Comparison of ENCODE assay signal across 2 cellular contexts in the genomic region with DNA sequence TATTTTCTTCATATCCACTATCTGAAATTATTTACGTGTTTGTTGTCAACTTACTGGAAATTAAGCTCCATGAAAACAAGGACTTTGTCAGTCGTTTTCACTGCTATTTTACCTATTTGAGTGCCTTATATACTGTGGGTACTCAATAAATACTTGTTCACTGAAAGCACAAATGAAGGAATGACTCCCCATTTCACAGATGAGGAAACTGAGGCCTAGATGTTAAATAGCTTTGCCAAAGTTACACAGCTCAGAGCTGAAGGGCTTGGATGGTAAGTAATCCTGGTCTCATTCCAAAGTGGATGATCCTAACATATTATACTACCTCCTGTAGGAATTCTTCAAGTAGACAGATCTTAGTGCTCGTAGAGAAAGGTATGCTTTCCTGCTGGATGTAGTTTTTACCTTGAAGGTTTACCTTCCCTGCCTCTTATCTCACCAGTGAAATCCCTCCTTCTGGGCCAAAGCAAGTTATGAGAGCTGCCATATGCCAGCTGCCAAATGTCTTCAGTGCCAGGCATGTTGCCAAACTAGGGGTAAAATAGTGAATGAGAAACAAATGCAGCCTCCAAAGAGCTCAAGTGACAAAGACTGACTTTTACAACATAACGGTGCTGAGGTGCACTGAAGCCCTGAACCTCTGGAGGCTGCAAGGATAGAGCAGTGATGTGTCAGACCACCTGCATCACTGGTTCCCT.
TF ChIP-seq lines count a peak whose summit lies in the region.

No MANE protein-coding gene starts in this region.

TF ChIP-seq in SK-N-SH treated with all-trans-retinoic acid at 6 μM for 48 hours, 23 proteins besides CTCF, POLR2A, EP300 and RAD21 (continued from another document):
- TF ChIP-seq, protein P1, sequence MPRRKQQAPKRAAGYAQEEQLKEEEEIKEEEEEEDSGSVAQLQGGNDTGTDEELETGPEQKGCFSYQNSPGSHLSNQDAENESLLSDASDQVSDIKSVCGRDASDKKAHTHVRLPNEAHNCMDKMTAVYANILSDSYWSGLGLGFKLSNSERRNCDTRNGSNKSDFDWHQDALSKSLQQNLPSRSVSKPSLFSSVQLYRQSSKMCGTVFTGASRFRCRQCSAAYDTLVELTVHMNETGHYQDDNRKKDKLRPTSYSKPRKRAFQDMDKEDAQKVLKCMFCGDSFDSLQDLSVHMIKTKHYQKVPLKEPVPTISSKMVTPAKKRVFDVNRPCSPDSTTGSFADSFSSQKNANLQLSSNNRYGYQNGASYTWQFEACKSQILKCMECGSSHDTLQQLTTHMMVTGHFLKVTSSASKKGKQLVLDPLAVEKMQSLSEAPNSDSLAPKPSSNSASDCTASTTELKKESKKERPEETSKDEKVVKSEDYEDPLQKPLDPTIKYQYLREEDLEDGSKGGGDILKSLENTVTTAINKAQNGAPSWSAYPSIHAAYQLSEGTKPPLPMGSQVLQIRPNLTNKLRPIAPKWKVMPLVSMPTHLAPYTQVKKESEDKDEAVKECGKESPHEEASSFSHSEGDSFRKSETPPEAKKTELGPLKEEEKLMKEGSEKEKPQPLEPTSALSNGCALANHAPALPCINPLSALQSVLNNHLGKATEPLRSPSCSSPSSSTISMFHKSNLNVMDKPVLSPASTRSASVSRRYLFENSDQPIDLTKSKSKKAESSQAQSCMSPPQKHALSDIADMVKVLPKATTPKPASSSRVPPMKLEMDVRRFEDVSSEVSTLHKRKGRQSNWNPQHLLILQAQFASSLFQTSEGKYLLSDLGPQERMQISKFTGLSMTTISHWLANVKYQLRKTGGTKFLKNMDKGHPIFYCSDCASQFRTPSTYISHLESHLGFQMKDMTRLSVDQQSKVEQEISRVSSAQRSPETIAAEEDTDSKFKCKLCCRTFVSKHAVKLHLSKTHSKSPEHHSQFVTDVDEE (CRISPR knock-in tag; IDR thresholded peaks at IDR 0.05) = no peak
- no peak for TF ChIP-seq ZNF70 (CRISPR knock-in tag; IDR thresholded peaks at IDR 0.05)

TF ChIP-seq in WTC11, 78 proteins besides CTCF, POLR2A, EP300 and RAD21 (continued from another document):
- TF ChIP-seq, protein P2, sequence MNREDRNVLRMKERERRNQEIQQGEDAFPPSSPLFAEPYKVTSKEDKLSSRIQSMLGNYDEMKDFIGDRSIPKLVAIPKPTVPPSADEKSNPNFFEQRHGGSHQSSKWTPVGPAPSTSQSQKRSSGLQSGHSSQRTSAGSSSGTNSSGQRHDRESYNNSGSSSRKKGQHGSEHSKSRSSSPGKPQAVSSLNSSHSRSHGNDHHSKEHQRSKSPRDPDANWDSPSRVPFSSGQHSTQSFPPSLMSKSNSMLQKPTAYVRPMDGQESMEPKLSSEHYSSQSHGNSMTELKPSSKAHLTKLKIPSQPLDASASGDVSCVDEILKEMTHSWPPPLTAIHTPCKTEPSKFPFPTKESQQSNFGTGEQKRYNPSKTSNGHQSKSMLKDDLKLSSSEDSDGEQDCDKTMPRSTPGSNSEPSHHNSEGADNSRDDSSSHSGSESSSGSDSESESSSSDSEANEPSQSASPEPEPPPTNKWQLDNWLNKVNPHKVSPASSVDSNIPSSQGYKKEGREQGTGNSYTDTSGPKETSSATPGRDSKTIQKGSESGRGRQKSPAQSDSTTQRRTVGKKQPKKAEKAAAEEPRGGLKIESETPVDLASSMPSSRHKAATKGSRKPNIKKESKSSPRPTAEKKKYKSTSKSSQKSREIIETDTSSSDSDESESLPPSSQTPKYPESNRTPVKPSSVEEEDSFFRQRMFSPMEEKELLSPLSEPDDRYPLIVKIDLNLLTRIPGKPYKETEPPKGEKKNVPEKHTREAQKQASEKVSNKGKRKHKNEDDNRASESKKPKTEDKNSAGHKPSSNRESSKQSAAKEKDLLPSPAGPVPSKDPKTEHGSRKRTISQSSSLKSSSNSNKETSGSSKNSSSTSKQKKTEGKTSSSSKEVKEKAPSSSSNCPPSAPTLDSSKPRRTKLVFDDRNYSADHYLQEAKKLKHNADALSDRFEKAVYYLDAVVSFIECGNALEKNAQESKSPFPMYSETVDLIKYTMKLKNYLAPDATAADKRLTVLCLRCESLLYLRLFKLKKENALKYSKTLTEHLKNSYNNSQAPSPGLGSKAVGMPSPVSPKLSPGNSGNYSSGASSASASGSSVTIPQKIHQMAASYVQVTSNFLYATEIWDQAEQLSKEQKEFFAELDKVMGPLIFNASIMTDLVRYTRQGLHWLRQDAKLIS (CRISPR knock-in tag; IDR thresholded peaks at IDR 0.05; ENCODE audit: borderline replicate concordance) = no peak
- TF ChIP-seq, protein P3, sequence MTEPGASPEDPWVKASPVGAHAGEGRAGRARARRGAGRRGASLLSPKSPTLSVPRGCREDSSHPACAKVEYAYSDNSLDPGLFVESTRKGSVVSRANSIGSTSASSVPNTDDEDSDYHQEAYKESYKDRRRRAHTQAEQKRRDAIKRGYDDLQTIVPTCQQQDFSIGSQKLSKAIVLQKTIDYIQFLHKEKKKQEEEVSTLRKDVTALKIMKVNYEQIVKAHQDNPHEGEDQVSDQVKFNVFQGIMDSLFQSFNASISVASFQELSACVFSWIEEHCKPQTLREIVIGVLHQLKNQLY (CRISPR knock-in tag; IDR thresholded peaks at IDR 0.05) = no peak
- TF ChIP-seq OVOL2 (CRISPR knock-in tag; IDR thresholded peaks at IDR 0.05; ENCODE audit: borderline replicate concordance) (no peak), ZNF232 (CRISPR knock-in tag; IDR thresholded peaks at IDR 0.05) (no peak), CREM (CRISPR knock-in tag; IDR thresholded peaks at IDR 0.05) (no peak)
TF ChIP-seq in WTC11: peak in this region for 0.
